11 cellular contexts compared by ENCODE assay signal in the genomic region with DNA sequence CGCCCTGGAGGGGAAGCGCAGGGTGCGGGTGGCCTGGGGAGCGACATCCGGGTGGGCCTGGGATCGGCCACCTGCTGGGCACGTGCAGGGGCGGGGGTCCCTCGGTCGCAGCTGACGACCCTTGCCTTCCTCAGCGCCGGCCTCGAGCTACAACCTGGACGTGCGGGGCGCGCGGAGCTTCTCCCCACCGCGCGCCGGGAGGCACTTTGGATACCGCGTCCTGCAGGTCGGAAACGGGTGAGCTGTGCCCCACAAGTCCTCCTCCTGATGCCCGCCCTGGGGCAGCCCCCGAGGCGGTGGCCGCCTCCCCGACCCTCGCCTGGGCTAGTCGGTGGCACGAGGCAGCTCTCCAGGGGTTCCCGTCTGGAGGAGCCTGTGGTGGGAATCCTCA. TPM values are rescaled to one million over a fixed set of nuclear protein-coding genes. Genes with fewer than 3 reads are reported as not detected.
A peak's percentile ranks its signal among the peaks of the same experiment; 100 is the strongest.
DNase-seq lines count a peak whose midpoint lies in the region; ATAC-seq and TF ChIP-seq lines count a peak whose summit lies in the region.
"Had no signal": no experiment of that assay in that cellular context is flagged by ENCODE, and none has a peak within 500 bp of the region (broad histone marks: within the 10 kb centered on the region; RNA-seq: fewer than 3 reads in every experiment).

No MANE protein-coding gene starts in this region.

- peaks cover 40% of the 10 kb centered on the region for H3K36me3 Mint-ChIP-seq in activated B cell treated with CpG ODN at 0.5 μM for 24 hours (ENCODE audit: low read depth)
- peaks cover 32 to 39% (median 38%) of the 10 kb centered on the region in 3 donors for H3K36me3 Mint-ChIP-seq in immature natural killer cell

- no peak for ATAC-seq in activated B cell treated with CpG ODN at 0.5 μM for 24 hours (ENCODE audit: low read depth)
- no peak for ATAC-seq in thoracic aorta (ENCODE audit: insufficient number of reproducible peaks, low FRiP score, low read depth)
- no peak for ATAC-seq in GM18505 (IDR thresholded peaks at IDR 0.05; ENCODE audit: unreplicated experiment)

- no peaks in the 10 kb centered on the region for H3K36me3 ChIP-seq in thoracic aorta

- H3K9me3 Mint-ChIP-seq in activated B cell treated with CpG ODN at 0.5 μM for 24 hours (no peaks in the 10 kb centered on the region), immature natural killer cell (no peaks in the 10 kb centered on the region)

- TF ChIP-seq CTCF in activated B cell treated with CpG ODN at 0.5 μM for 24 hours (IDR thresholded peaks at IDR 0.05), result no peak
- TF ChIP-seq CTCF in thoracic aorta (IDR thresholded peaks at IDR 0.05), result no peak

- CTCF ChIA-PET in activated B cell treated with CpG ODN at 0.5 μM for 24 hours (lab: Charles Lee), result interaction anchor here (0.9 to 2.3 kb wide), 5 partner anchors 15 to 61 kb away, joined by 3 to 11 read pairs (median 6); a partner anchor contains a TSS

- no peaks in the 10 kb centered on the region for H3K9me3 ChIP-seq in thoracic aorta

- POLR2A ChIA-PET in activated B cell treated with CpG ODN at 0.5 μM for 24 hours (lab: Charles Lee), result interaction anchor here (0.6 to 11.0 kb wide), 20 partner anchors 8 to 184 kb away, joined by 3 to 421 read pairs (median 4); a partner anchor contains a TSS

- TF ChIP-seq POLR2A in GM18505 (IDR thresholded peaks at IDR 0.05; ENCODE audit: borderline replicate concordance, extremely low read depth, insufficient read depth, insufficient read length), result no peak

- no peaks in the 10 kb centered on the region for H3K27me3 ChIP-seq in thoracic aorta (replicated peaks; ENCODE audit: insufficient read depth)

- H3K4me1 ChIP-seq in thoracic aorta (ENCODE audit: control insufficient read depth in 1 of 2, low read depth in 2 of 2), result peaks cover 5 to 9% of the 10 kb centered on the region in 2 donors

- H3K27me3 Mint-ChIP-seq in activated B cell treated with CpG ODN at 0.5 μM for 24 hours, result no peaks in the 10 kb centered on the region
- peaks cover 10 to 32% (median 22%) of the 10 kb centered on the region in 3 donors for H3K27me3 Mint-ChIP-seq in immature natural killer cell (ENCODE audit: low read depth in 3 of 3)

- H3K4me3 Mint-ChIP-seq in activated B cell treated with CpG ODN at 0.5 μM for 24 hours (peak overlapping the region; percentile 89), immature natural killer cell (peak overlapping the region; percentile 89 to 99 (median 97))

- H3K4me1 Mint-ChIP-seq in activated B cell treated with CpG ODN at 0.5 μM for 24 hours (peaks cover 73% of the 10 kb centered on the region), immature natural killer cell (peaks cover 83 to 86% of the 10 kb centered on the region in 2 donors)

- H3K27ac Mint-ChIP-seq in activated B cell treated with CpG ODN at 0.5 μM for 24 hours, result no peak overlapping the region
- H3K27ac Mint-ChIP-seq in immature natural killer cell, result peak overlapping the region; percentile 98 to 99 (median 98)

- no peak overlapping the region for H3K27ac ChIP-seq in thoracic aorta

- DNase-seq in activated effector memory CD4-positive, alpha-beta T cell treated with anti-CD3 and anti-CD28 coated beads, Interleukin-2, amount 50 U/mL, for 16 hours, result peak; percentile 66
- no peak for DNase-seq in activated effector memory CD4-positive, alpha-beta T cell treated with Interleukin-2 at 50 U/mL for 16 hours
- DNase-seq in activated B cell treated with CpG ODN at 0.5 μM for 24 hours, result no peak
- DNase-seq in immature natural killer cell, result no peak
- DNase-seq in thoracic aorta (ENCODE audit: low spot score), result no peak
- DNase-seq in NCI-H2029 (lab: John Stamatoyannopoulos, UW), result no peak
- DNase-seq in stimulated activated CD4-positive, alpha-beta T cell treated with anti-CD3 and anti-CD28 coated beads, Interleukin-2, amount 100 ng/mL, for 48 hours, result no peak
- DNase-seq: KG1, NCI-H1930, SW 1271 had no signal

- intact Hi-C loops in activated B cell treated with CpG ODN at 0.5 μM for 24 hours (cut with micrococcal nuclease), result no loop called here

- H3K4me3 ChIP-seq in thoracic aorta, result peak overlapping the region; percentile 20

RNA-seq across cellular contexts. Expression of a gene that starts 1.5 kb away (rescaled TPM):
- total RNA-seq in activated B cell treated with CpG ODN at 0.5 μM for 24 hours (216 and 240 TPM in 2 replicates), thoracic aorta (1 to 10 TPM; 3.2 to 5.4 TPM)
- polyA plus RNA-seq in immature natural killer cell, result 100 to 1,000 TPM; 218 to 488 (median 238) TPM

RNA-seq across cellular contexts. Expression of a gene that starts 28.4 kb away (rescaled TPM):
- total RNA-seq in activated B cell treated with CpG ODN at 0.5 μM for 24 hours (79.1 and 80.0 TPM in 2 replicates), thoracic aorta (10 to 100 TPM; 18.1 to 30.3 TPM)
- polyA plus RNA-seq in immature natural killer cell, result 10 to 100 TPM; 63.6 to 92.2 (median 80.3) TPM

RNA-seq across cellular contexts. Expression of a gene that starts 44.2 kb away (rescaled TPM):
- total RNA-seq in activated B cell treated with CpG ODN at 0.5 μM for 24 hours, result 66.7 and 81.5 TPM in 2 replicates
- 100 to 1,000 TPM in 1 of 3 donors, 10 to 100 TPM in 2; 64.5 to 101 (median 73.3) TPM for polyA plus RNA-seq in immature natural killer cell
- total RNA-seq in thoracic aorta, result 10 to 100 TPM; 16.7 to 24.0 TPM

RNA-seq across cellular contexts. Expression of a gene that starts 52.3 kb away (rescaled TPM):
- 29.2 and 30.7 TPM in 2 replicates for total RNA-seq in activated B cell treated with CpG ODN at 0.5 μM for 24 hours
- 1 to 10 TPM in 2 of 3 donors, under 1 TPM in 1; 0.15 to 1.7 (median 1.3) TPM for polyA plus RNA-seq in immature natural killer cell
- total RNA-seq in thoracic aorta, result 10 to 100 TPM; 25.0 to 36.3 TPM

Comparison
In these comparisons a context has a peak if more than half of its experiments do, and no peak if none do; other contexts are left out.
1. RNA of a gene that starts 1.5 kb away (total RNA-seq): 216 to 240 TPM in activated B cell treated with CpG ODN at 0.5 μM for 24 hours; 3.2 to 5.4 TPM in thoracic aorta; every median in the first group is over 10 times any median in the second.